ENCODE assay signal across 7 cellular contexts in the genomic region with DNA sequence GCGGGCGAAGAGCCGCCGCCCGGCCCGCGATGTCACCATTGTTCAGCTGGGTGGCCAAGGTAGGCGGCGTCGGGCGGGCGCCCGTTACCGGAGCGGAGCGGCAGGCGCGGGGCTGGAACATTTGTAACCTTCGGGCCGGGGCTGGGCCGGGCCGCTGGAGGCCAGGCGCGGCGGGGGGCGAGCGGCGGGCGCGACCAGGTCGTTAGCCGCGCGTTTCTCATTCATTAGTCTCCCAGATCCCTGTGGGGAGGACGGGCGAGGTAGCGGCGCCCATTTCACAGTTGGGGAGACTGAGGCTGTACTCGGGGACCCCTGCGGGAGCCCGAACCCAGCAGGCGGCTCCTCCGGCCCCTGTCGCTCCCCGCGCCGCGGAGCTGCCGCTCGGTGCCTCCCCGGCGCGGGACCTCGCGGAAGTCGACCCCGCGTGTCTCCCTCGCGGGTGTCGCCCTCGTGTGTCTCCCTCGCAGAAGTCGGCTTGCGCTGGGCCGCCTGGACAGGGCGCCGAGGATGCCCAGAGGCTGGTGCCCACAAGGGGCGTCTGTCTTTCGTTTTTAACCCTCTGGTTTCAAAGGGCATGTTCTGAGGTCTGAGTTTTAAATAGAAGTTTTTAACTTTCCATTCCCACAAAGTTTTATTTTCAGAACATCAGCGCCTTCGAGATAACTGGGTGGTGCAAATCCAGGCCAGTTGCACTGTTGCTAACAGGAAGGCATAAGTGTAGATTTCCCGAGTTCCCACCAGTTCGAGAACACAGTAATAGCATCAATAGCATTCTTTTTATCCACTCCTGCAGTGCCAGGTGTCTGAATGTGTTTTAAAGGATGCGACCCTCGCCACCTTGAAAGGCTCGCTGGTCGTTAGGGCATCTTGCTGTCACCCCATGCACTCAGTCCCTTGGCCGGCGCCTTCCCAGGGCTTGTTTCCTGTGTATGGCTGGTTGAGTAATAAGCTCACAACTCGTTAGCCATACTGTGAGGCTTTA. TPM values are rescaled to one million over a fixed set of nuclear protein-coding genes. Genes with fewer than 3 reads are reported as not detected.
DNase-seq lines count a peak whose midpoint lies in the region; FAIRE-seq and TF ChIP-seq lines count a peak whose summit lies in the region.

No MANE protein-coding gene starts in this region.

- no peaks in the 10 kb centered on the region for H3K27me3 ChIP-seq in keratinocyte (ENCODE audit: control insufficient read depth, extremely low read depth, insufficient read depth, low read length)

- DNase-seq in GM12864 (ENCODE audit: low read depth), result no peak
- peak; percentile 7 for DNase-seq in GOT3 (lab: John Stamatoyannopoulos, UW)
- peak; percentile 32 to 58 (median 48) for DNase-seq in activated CD4-positive, CD25-positive, alpha-beta regulatory T cell (lab: John Stamatoyannopoulos, UW)
- peak in 54 of 61 donors; percentile 3 to 78 (median 43) for DNase-seq in caudate nucleus (lab: John Stamatoyannopoulos, UW)
- no peak for DNase-seq in keratinocyte (ENCODE audit: low read depth, low spot score)
- DNase-seq in stimulated activated CD4-positive, alpha-beta T cell treated with anti-CD3 and anti-CD28 coated beads, Interleukin-15, amount 100 ng/mL, for 1 hour (ENCODE audit: low read depth in 1 of 2, low spot score in 1 of 2), result peak; percentile 48 to 50

- peak overlapping the region; percentile 80 for H3K27ac ChIP-seq in caudate nucleus (ENCODE audit: low read depth, low read length)
- H3K27ac ChIP-seq in keratinocyte (ENCODE audit: control insufficient read depth, insufficient read depth, low read length), result peak overlapping the region; percentile 43

- no peaks in the 10 kb centered on the region for H3K36me3 ChIP-seq in keratinocyte (ENCODE audit: control insufficient read depth in 2 of 2, extremely low read depth in 1 of 2, insufficient read depth in 2 of 2, low read length in 2 of 2)

- peaks cover 18% of the 10 kb centered on the region for H3K79me2 ChIP-seq in keratinocyte (ENCODE audit: control insufficient read depth, insufficient read depth, low read length)

- H3K9me3 ChIP-seq in keratinocyte (ENCODE audit: control insufficient read depth, low read depth, low read length), result no peaks in the 10 kb centered on the region

- dilution Hi-C loops in keratinocyte (cut with MboI; ENCODE audit: extremely low pct_ligation_motif_present, low sequenced_read_pairs), result no loop called here

- H3K9me1 ChIP-seq in keratinocyte (ENCODE audit: control insufficient read depth, extremely low read depth, insufficient read depth, low read length), result no peaks in the 10 kb centered on the region

- H3K4me2 ChIP-seq in keratinocyte (ENCODE audit: control insufficient read depth, extremely low read depth, insufficient read depth, low read depth, low read length), result peak overlapping the region; percentile 99

- FAIRE-seq in keratinocyte (lab: Jason Lieb, UNC), result no peak

- no peaks in the 10 kb centered on the region for H4K20me1 ChIP-seq in keratinocyte (ENCODE audit: control insufficient read depth, extremely low read depth, insufficient read depth, low read length)

- peak overlapping the region; percentile 78 for H3K9ac ChIP-seq in keratinocyte (ENCODE audit: control insufficient read depth, extremely low read depth, insufficient read depth, low read length)

- H2AFZ ChIP-seq in keratinocyte (ENCODE audit: control insufficient read depth, low read length), result peak overlapping the region; percentile 78

- H3K4me3 ChIP-seq in GM12864 (ENCODE audit: low read depth, low read length) (peak overlapping the region; percentile 76), keratinocyte (ENCODE audit: control insufficient read depth in 2 of 3, extremely low read depth in 1 of 3, insufficient read depth in 2 of 3, low read depth in 1 of 3, low read length in 3 of 3) (peak overlapping the region; percentile 53 to 93 (median 83))

- H3K4me1 ChIP-seq in keratinocyte (ENCODE audit: control insufficient read depth, extremely low read depth, insufficient read depth, low read length), result peaks cover 26% of the 10 kb centered on the region

- TF ChIP-seq CTCF in GM12864 (IDR thresholded peaks at IDR 0.05; ENCODE audit: low read depth, low read length, missing control alignments) (peak; percentile 52), LNCAP (IDR thresholded peaks at IDR 0.05) (peak; percentile 69), keratinocyte (optimal IDR thresholded peaks at IDR 0.05 in 1 of 3, IDR thresholded peaks at IDR 0.05 in 1 of 3, conservative IDR thresholded peaks at IDR 0.05 in 1 of 3; ENCODE audit: extremely low read depth in 1 of 3, insufficient read depth in 2 of 3, low read length in 3 of 3) (peak; percentile 43 to 66 (median 55))

RNA-seq across cellular contexts. Expression of gene PTTG2, which starts 17.6 kb away (rescaled TPM):
- not detected in 3 replicates for polyA plus RNA-seq in keratinocyte
- not detected for polyA plus RNA-seq in keratinocyte (2011; ENCODE audit: low read depth)
- polyA plus RNA-seq in keratinocyte (2011; cell fraction: cytosol; rRNA removed), result not detected in 2 replicates
- not detected in 2 replicates for polyA plus RNA-seq in keratinocyte (2011; cell fraction: nucleus; rRNA removed)
- not detected in 2 replicates for polyA plus RNA-seq in keratinocyte (2012; ENCODE audit: low replicate concordance)
- not detected in 3 replicates for polyA minus RNA-seq in keratinocyte
- polyA minus RNA-seq in keratinocyte (2011; cell fraction: cytosol; rRNA and poly(A)+ RNA removed), result not detected
- polyA minus RNA-seq in keratinocyte (2011; cell fraction: nucleus; rRNA and poly(A)+ RNA removed), result not detected in 2 replicates

Comparison
In these comparisons a context has a peak if more than half of its experiments do, and no peak if none do; other contexts are left out.
1. DNase-seq: peak in GOT3 (single experiment), activated CD4-positive, CD25-positive, alpha-beta regulatory T cell (4 of 4), caudate nucleus (54 of 61) and stimulated activated CD4-positive, alpha-beta T cell treated with anti-CD3 and anti-CD28 coated beads, Interleukin-15, amount 100 ng/mL, for 1 hour (2 of 2); none in GM12864 (single experiment) and keratinocyte (single experiment).
2. Peak in every context shown above with its lines, with median percentiles within 50 percentile points of each other: CTCF ChIP-seq.